22 cellular contexts compared by ENCODE assay signal in the genomic region with DNA sequence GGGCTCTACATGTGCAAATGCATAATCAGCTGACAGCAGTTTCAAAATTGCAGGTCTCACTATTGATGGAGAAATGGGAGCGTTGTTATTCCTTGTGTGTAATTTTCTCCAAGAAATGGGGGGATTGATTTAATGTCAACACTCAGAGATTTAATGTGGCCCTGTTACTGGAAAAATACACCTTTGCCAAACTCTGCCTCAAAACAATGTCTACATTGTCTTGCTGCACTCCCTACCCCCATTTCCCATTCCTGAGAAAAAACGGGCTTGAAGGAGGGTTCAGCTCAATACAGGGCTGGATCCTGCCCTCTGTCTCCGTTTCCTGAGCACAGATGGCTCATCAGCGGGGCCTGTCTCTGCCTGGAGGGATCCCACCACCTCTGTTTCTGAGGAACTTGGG. TPM values are rescaled to one million over a fixed set of nuclear protein-coding genes. Genes with fewer than 3 reads are reported as not detected.
DNase-seq lines count a peak whose midpoint lies in the region; ATAC-seq and TF ChIP-seq lines count a peak whose summit lies in the region.
"Had no signal": no experiment of that assay in that cellular context is flagged by ENCODE, and none has a peak within 500 bp of the region (broad histone marks: within the 10 kb centered on the region; RNA-seq: fewer than 3 reads in every experiment).

No MANE protein-coding gene starts in this region.

- no peak overlapping the region for H2AFZ ChIP-seq in osteoblast (ENCODE audit: low read length)
- H2AFZ ChIP-seq: GM23248 had no signal

- H3K27me3 Mint-ChIP-seq in type B pancreatic cell = peaks cover 30% of the 10 kb centered on the region

- no peaks in the 10 kb centered on the region for H3K79me2 ChIP-seq in osteoblast (ENCODE audit: insufficient read depth, low read length)

- ATAC-seq in sciatic nerve = no peak
- ATAC-seq: CD8-positive, alpha-beta T cell; GM12878 had no signal

- H3K9me3 ChIP-seq in osteoblast (ENCODE audit: low read depth, low read length) (no peaks in the 10 kb centered on the region), SJCRH30 (replicated peaks) (peaks cover 4% of the 10 kb centered on the region; the same call in 1 of the 2 replicates)
- H3K9me3 ChIP-seq: BLaER1 treated with 17β-estradiol and CSF1 and Interleukin-3, amounts not matched to agents 10 nM and 100 nM had no signal

- no peak overlapping the region for H3K4me3 ChIP-seq in osteoblast (ENCODE audit: insufficient read depth, low read length)
- H3K4me3 ChIP-seq in SJCRH30 = no peak overlapping the region
- H3K4me3 ChIP-seq: BLaER1 treated with 17β-estradiol and CSF1 and Interleukin-3, amounts not matched to agents 10 nM and 100 nM; GM12878; GM23248 had no signal

- no peak overlapping the region for H3K4me2 ChIP-seq in osteoblast (ENCODE audit: insufficient read depth, low read length)
- H3K4me2 ChIP-seq: BLaER1 treated with 17β-estradiol and CSF1 and Interleukin-3, amounts not matched to agents 10 nM and 100 nM had no signal

- H3K27ac Mint-ChIP-seq in type B pancreatic cell = no peak overlapping the region
- H3K27ac Mint-ChIP-seq: B cell; CD8-positive, alpha-beta T cell had no signal

- peaks cover 10% of the 10 kb centered on the region for H3K36me3 Mint-ChIP-seq in type B pancreatic cell
- H3K36me3 Mint-ChIP-seq: CD8-positive, alpha-beta T cell had no signal

- H3K36me3 ChIP-seq in osteoblast (ENCODE audit: insufficient read depth, low read length) (no peaks in the 10 kb centered on the region), SJCRH30 (peaks cover 18% of the 10 kb centered on the region)
- H3K36me3 ChIP-seq: BLaER1 treated with 17β-estradiol and CSF1 and Interleukin-3, amounts not matched to agents 10 nM and 100 nM had no signal

- DNase-seq in NCI-H2171 (lab: John Stamatoyannopoulos, UW) (peak; percentile 41), NCI-H69 (lab: John Stamatoyannopoulos, UW) (peak; percentile 19), osteoblast (ENCODE audit: insufficient read length, low spot score, missing footprints) (peak; percentile 34), type B pancreatic cell (ENCODE audit: extremely low spot score, unreplicated experiment) (no peak), SJCRH30 (no peak), sciatic nerve (ENCODE audit: low spot score) (no peak), cerebellar cortex (ENCODE audit: low spot score) (no peak)
- DNase-seq: Calu3; CD8-positive, alpha-beta T cell; DMS53; DND-41; EL; GM23248; HCEC 1CT; IMR-90 had no signal

- H3K4me3 Mint-ChIP-seq in type B pancreatic cell = peak overlapping the region; percentile 34
- H3K4me3 Mint-ChIP-seq: B cell; CD8-positive, alpha-beta T cell had no signal

- intact Hi-C loops in sciatic nerve (cut with DNase I) = no loop called here

- no peaks in the 10 kb centered on the region for H3K4me1 ChIP-seq in osteoblast (ENCODE audit: insufficient read depth, low read length)
- peaks cover 44% of the 10 kb centered on the region for H3K4me1 ChIP-seq in SJCRH30

- TF ChIP-seq CTCF in osteoblast (IDR thresholded peaks at IDR 0.05; ENCODE audit: extremely low read depth, low read depth, low read length) = no peak
- TF ChIP-seq CTCF in type B pancreatic cell (conservative IDR thresholded peaks at IDR 0.05) = no peak

- H3K27me3 ChIP-seq in osteoblast (ENCODE audit: insufficient read depth, low read length) (no peaks in the 10 kb centered on the region), SJCRH30 (no peaks in the 10 kb centered on the region)
- H3K27me3 ChIP-seq: BLaER1 treated with 17β-estradiol and CSF1 and Interleukin-3, amounts not matched to agents 10 nM and 100 nM had no signal

- H4K20me1 ChIP-seq in osteoblast (ENCODE audit: insufficient read depth, low read length) = no peaks in the 10 kb centered on the region
- H4K20me1 ChIP-seq: BLaER1 treated with 17β-estradiol and CSF1 and Interleukin-3, amounts not matched to agents 10 nM and 100 nM had no signal

- peaks cover 64% of the 10 kb centered on the region for H3K4me1 Mint-ChIP-seq in type B pancreatic cell (ENCODE audit: unreplicated experiment)
- H3K4me1 Mint-ChIP-seq: B cell had no signal

- no peak overlapping the region for H3K27ac ChIP-seq in osteoblast (ENCODE audit: low read depth, low read length)
- H3K27ac ChIP-seq in SJCRH30 = no peak overlapping the region
- H3K27ac ChIP-seq: BLaER1 treated with 17β-estradiol and CSF1 and Interleukin-3, amounts not matched to agents 10 nM and 100 nM; GM23248; HL-60 had no signal

- H3K9me3 Mint-ChIP-seq in type B pancreatic cell = no peaks in the 10 kb centered on the region
- H3K9me3 Mint-ChIP-seq: CD8-positive, alpha-beta T cell had no signal

RNA-seq across cellular contexts. Expression of gene EDN3, which starts 18.4 kb away (rescaled TPM):
- total RNA-seq in osteoblast (not detected in 2 replicates), type B pancreatic cell (ENCODE audit: low replicate concordance) (2.3 and 30.4 TPM in 2 replicates), sciatic nerve (not detected)
- total RNA-seq in SJCRH30 (2014; rRNA removed; shearing (Covaris generic)) = 92.5 and 97.6 TPM in 2 replicates
- total RNA-seq: A172, B cell, Calu3, G401, GM12878, GM23248, HT1080, IMR-90 had no signal

Comparison
In these comparisons a context has a peak if more than half of its experiments do, and no peak if none do; other contexts are left out.
1. DNase-seq: peak in NCI-H2171 (single experiment), NCI-H69 (single experiment) and osteoblast (single experiment); none in type B pancreatic cell (single experiment), SJCRH30 (0 of 2), sciatic nerve (single experiment) and cerebellar cortex (single experiment).